Comparison of ENCODE assay signal across 8 cellular contexts in genomic region chr17:42403150-42403549, GRCh38. TPM values are rescaled to one million over a fixed set of nuclear protein-coding genes. Genes with fewer than 3 reads are reported as not detected.
A peak's percentile ranks its signal among the peaks of the same experiment; 100 is the strongest.
DNase-seq lines count a peak whose midpoint lies in the region; ATAC-seq, FAIRE-seq and TF ChIP-seq lines count a peak whose summit lies in the region.

No MANE protein-coding gene starts in this region.

- no peak overlapping the region for H3K4me2 ChIP-seq in K562 (ENCODE audit: insufficient read depth, low read length)

- peaks cover 0 to 51% (median 0%) of the 10 kb centered on the region in 4 donors for H3K4me1 ChIP-seq in Peyer's patch
- peaks cover 36 to 44% of the 10 kb centered on the region in 2 experiments for H3K4me1 ChIP-seq in K562 (replicated peaks in 1 of 2; ENCODE audit: control insufficient read depth in 2 of 2, insufficient read depth in 2 of 2, low read length in 2 of 2)
- H3K4me1 ChIP-seq in small intestine (ENCODE audit: control insufficient read depth in 2 of 2, insufficient read depth in 1 of 2, low read depth in 1 of 2, low read length in 1 of 2): peaks cover 2 to 5% of the 10 kb centered on the region in 2 donors

- TF ChIP-seq POLR2A in Peyer's patch (IDR thresholded peaks at IDR 0.05) (no peak), K562 (conservative IDR thresholded peaks at IDR 0.05) (no peak)

- BruUV-seq in K562 (replicated peaks; lab: Mats Ljungman, UMichigan): no TSS peak

- H3K79me2 ChIP-seq in K562 (ENCODE audit: control insufficient read depth, insufficient read depth, low read length): peaks cover 30% of the 10 kb centered on the region

- TF ChIP-seq RAD21 in K562 (CRISPR knock-in tag; conservative IDR thresholded peaks at IDR 0.05 in 1 of 2, IDR thresholded peaks at IDR 0.05 in 1 of 2): peak; percentile 26 to 75; a peak in 2 of 4 replicates

- ATAC-seq in K562 (peak; percentile 66), HG03342 (IDR thresholded peaks at IDR 0.05; ENCODE audit: unreplicated experiment) (no peak), GM21723 (IDR thresholded peaks at IDR 0.05; ENCODE audit: unreplicated experiment) (no peak)

- H3K27ac ChIP-seq in Peyer's patch: peak overlapping the region; percentile 10 to 88 (median 64)
- no peak overlapping the region for H3K27ac ChIP-seq in K562 (ENCODE audit: extremely low read depth, low read depth, low read length)
- peak overlapping the region in 1 of 2 donors; percentile 85 for H3K27ac ChIP-seq in small intestine (ENCODE audit: low read depth in 1 of 2, low read length in 1 of 2)

- H3K9ac ChIP-seq in K562 (ENCODE audit: insufficient read depth in 1 of 2, low read depth in 2 of 2, low read length in 2 of 2): peak overlapping the region in 1 of 2 experiments; percentile 41; a peak in 1 of 4 replicates

- H3K9me3 ChIP-seq in Peyer's patch: no peaks in the 10 kb centered on the region
- no peaks in the 10 kb centered on the region for H3K9me3 ChIP-seq in K562 (replicated peaks; ENCODE audit: control insufficient read depth, insufficient read depth, low read depth, low read length)
- no peaks in the 10 kb centered on the region for H3K9me3 ChIP-seq in small intestine (ENCODE audit: control insufficient read depth, low read depth)

- no peaks in the 10 kb centered on the region for H4K20me1 ChIP-seq in K562 (replicated peaks; ENCODE audit: control insufficient read depth, insufficient read depth, low read length)

- CTCF ChIA-PET in K562 (lab: Yijun Ruan, JAX; ENCODE audit: low intra/inter-chr PET ratio): interaction anchor here (2.7 kb wide), 1 partner anchor 80 kb away, joined by 25 read pairs; no protein-coding TSS in a partner anchor

- H3K9me1 ChIP-seq in K562 (ENCODE audit: control insufficient read depth, insufficient read depth, low read length): no peaks in the 10 kb centered on the region

- no peak overlapping the region for H2AFZ ChIP-seq in K562 (ENCODE audit: low read depth, low read length)

- intact Hi-C loops in K562 (cut with micrococcal nuclease): loop anchor here (1.0 to 10.0 kb wide), 3 partner anchors 81 to 218 kb away; partner anchors contain the start of genes HCRT and KCNH4

- TF ChIP-seq CTCF in Peyer's patch (IDR thresholded peaks at IDR 0.05) (peak in 5 of 6 experiments; percentile 6 to 45 (median 31)), K562 (IDR thresholded peaks at IDR 0.05 in 2 of 3, conservative IDR thresholded peaks at IDR 0.05 in 1 of 3; ENCODE audit: insufficient read depth in 2 of 3, low read depth in 1 of 3, low read length in 3 of 3) (peak; percentile 55 to 74 (median 58))

- POLR2A ChIA-PET in K562 (lab: Yijun Ruan, JAX): interaction anchor here (0.6 to 1.3 kb wide), 5 partner anchors 15 to 105 kb away, joined by 3 to 6 read pairs (median 4); partner anchors contain the start of gene STAT3

- in situ Hi-C loops in K562 (cut with MboI): loop anchor here (5.0 to 10.0 kb wide), 2 partner anchors 81 to 178 kb away; no protein-coding TSS in a partner anchor

- WGBS in K562 (ENCODE audit: insufficient coverage, low coverage, missing lambda C conversion rate): 68% methylated on average over 3 of the region's 6 CpGs
- 74 to 79% (median 78%) methylated on average over 6 of the region's 6 CpGs for WGBS in small intestine, 3 donors

- no peaks in the 10 kb centered on the region for H3K27me3 ChIP-seq in Peyer's patch
- H3K27me3 ChIP-seq in K562 (ENCODE audit: control insufficient read depth in 2 of 2, insufficient read depth in 2 of 2, low read length in 2 of 2): no peaks in the 10 kb centered on the region
- no peaks in the 10 kb centered on the region for H3K27me3 ChIP-seq in small intestine (ENCODE audit: control insufficient read depth in 2 of 2, insufficient read depth in 2 of 2, low read length in 2 of 2)

- FAIRE-seq in GM19239 (lab: Jason Lieb, UNC) (no peak), K562 (lab: Jason Lieb, UNC) (no peak), small intestine (lab: Jason Lieb, UNC) (no peak)

- peak; percentile 80 for DNase-seq in GM19239 (ENCODE audit: insufficient read length, low spot score)
- DNase-seq in Peyer's patch: peak; percentile 44 to 64 (median 59)
- DNase-seq in K562 (ENCODE audit: extremely low read depth in 1 of 4, low spot score in 3 of 4): peak; percentile 34 to 64 (median 54)
- DNase-seq in small intestine: peak; percentile 44
- DNase-seq in DMS114 treated with DMSO at 0.1 percent for 48 hours (lab: John Stamatoyannopoulos, UW; ENCODE audit: unreplicated experiment): no peak
- DNase-seq in T1000 (lab: John Stamatoyannopoulos, UW): no peak

- TF ChIP-seq EP300 in K562 (IDR thresholded peaks at IDR 0.05; ENCODE audit: low read length): no peak

- H3K4me3 ChIP-seq in Peyer's patch (no peak overlapping the region), K562 (no peak overlapping the region), small intestine (ENCODE audit: low read depth in 1 of 2, low read length in 2 of 2) (no peak overlapping the region)

- H3K36me3 ChIP-seq in Peyer's patch: peaks cover 0 to 9% (median 0%) of the 10 kb centered on the region in 3 donors
- H3K36me3 ChIP-seq in K562 (ENCODE audit: control insufficient read depth, insufficient read depth, low read length): peaks cover 37% of the 10 kb centered on the region; the same call in 2 of the 3 replicates
- H3K36me3 ChIP-seq in small intestine (ENCODE audit: control insufficient read depth in 2 of 2, insufficient read depth in 2 of 2, low read length in 2 of 2): no peaks in the 10 kb centered on the region

TF ChIP-seq in K562, 482 proteins besides CTCF, POLR2A, EP300 and RAD21 (continues in another document):
- 0 out of 2 replicates have a peak, but pooled peaks have one; percentile 18 for TF ChIP-seq CC2D1A (IDR thresholded peaks at IDR 0.05)

RNA-seq across cellular contexts. Expression of gene STAT3, which starts 14.9 kb away (rescaled TPM):
- total RNA-seq in Peyer's patch (100 to 1,000 TPM; 178 to 219 (median 191) TPM), K562 (2014; rRNA removed) (90.4 and 99.6 TPM in 2 replicates), K562 (2014; rRNA removed; fragmentation: Illumina TruSeq; extraction: Trizol) (108 and 115 TPM in 2 replicates), K562 (2015; rRNA removed; fragmentation: Illumina TruSeq; extraction: Trizol) (105 and 113 TPM in 2 replicates), K562 (2021) (120 and 133 TPM in 2 replicates)
- 176 and 210 TPM in 2 replicates for total RNA-seq in K562 (2011; cell fraction: chromatin; rRNA removed; ENCODE audit: low replicate concordance)
- total RNA-seq in K562 (2011; cell fraction: nucleolus; rRNA removed): 110 and 117 TPM in 2 replicates
- total RNA-seq in K562 (2011; cell fraction: nucleoplasm; rRNA removed): 145 and 167 TPM in 2 replicates
- polyA plus RNA-seq in K562 (2011; rRNA removed) (90.0 and 120 TPM in 2 replicates), K562 (2014; fragmentation: Illumina TruSeq; extraction: Trizol) (179 and 180 TPM in 2 replicates), K562 (2014; fragmentation: Nextera tagmentation; extraction: Ambion mirVana) (100 to 1,000 TPM; 114 to 160 TPM), K562 (2014; rRNA removed) (120 and 134 TPM in 2 replicates), small intestine (10 to 100 TPM; 49.0 to 76.5 (median 55.7) TPM)
- 83.3 and 125 TPM in 2 replicates for polyA plus RNA-seq in K562 (2011; cell fraction: cytosol; rRNA removed)
- polyA plus RNA-seq in K562 (2011; cell fraction: nucleus; rRNA removed): 58.4 and 72.2 TPM in 2 replicates
- 160 and 179 TPM in 2 replicates for polyA plus RNA-seq in K562 (2012)
- 111 and 124 TPM in 2 replicates for polyA minus RNA-seq in K562 (2011; rRNA and poly(A)+ RNA removed)
- 68.3 and 70.2 TPM in 2 replicates for polyA minus RNA-seq in K562 (2011; cell fraction: cytosol; rRNA and poly(A)+ RNA removed)
- polyA minus RNA-seq in K562 (2011; cell fraction: nucleus; rRNA and poly(A)+ RNA removed): 35.3 and 48.0 TPM in 2 replicates

RNA-seq across cellular contexts. Expression of gene CAVIN1, which starts 19.9 kb away (rescaled TPM):
- total RNA-seq in Peyer's patch: 10 to 100 TPM; 16.3 to 94.9 (median 35.9) TPM
- 11.6 and 29.3 TPM in 2 replicates for total RNA-seq in K562 (2011; cell fraction: chromatin; rRNA removed; ENCODE audit: low replicate concordance)
- total RNA-seq in K562 (2011; cell fraction: nucleolus; rRNA removed): 22.9 and 29.9 TPM in 2 replicates
- total RNA-seq in K562 (2011; cell fraction: nucleoplasm; rRNA removed): 18.6 and 22.2 TPM in 2 replicates
- 126 and 135 TPM in 2 replicates for total RNA-seq in K562 (2014; rRNA removed)
- 56.1 and 57.8 TPM in 2 replicates for total RNA-seq in K562 (2014; rRNA removed; fragmentation: Illumina TruSeq; extraction: Trizol)
- total RNA-seq in K562 (2015; rRNA removed; fragmentation: Illumina TruSeq; extraction: Trizol): 74.5 and 80.0 TPM in 2 replicates
- total RNA-seq in K562 (2021): 143 and 162 TPM in 2 replicates
- 44.6 and 60.0 TPM in 2 replicates for polyA plus RNA-seq in K562 (2011; rRNA removed)
- 39.4 and 107 TPM in 2 replicates for polyA plus RNA-seq in K562 (2011; cell fraction: cytosol; rRNA removed)
- polyA plus RNA-seq in K562 (2011; cell fraction: nucleus; rRNA removed): 8.0 and 16.1 TPM in 2 replicates
- 74.3 and 99.4 TPM in 2 replicates for polyA plus RNA-seq in K562 (2012)
- 77.6 and 93.7 TPM in 2 replicates for polyA plus RNA-seq in K562 (2014; fragmentation: Illumina TruSeq; extraction: Trizol)
- polyA plus RNA-seq in K562 (2014; fragmentation: Nextera tagmentation; extraction: Ambion mirVana): 1 to 10 TPM; 6.8 to 8.6 TPM
- 72.9 and 92.8 TPM in 2 replicates for polyA plus RNA-seq in K562 (2014; rRNA removed)
- polyA minus RNA-seq in K562 (2011; rRNA and poly(A)+ RNA removed): 34.7 and 64.3 TPM in 2 replicates
- 81.5 and 110 TPM in 2 replicates for polyA minus RNA-seq in K562 (2011; cell fraction: cytosol; rRNA and poly(A)+ RNA removed)
- 9.4 and 9.6 TPM in 2 replicates for polyA minus RNA-seq in K562 (2011; cell fraction: nucleus; rRNA and poly(A)+ RNA removed)
- polyA plus RNA-seq in small intestine: 10 to 100 TPM in 2 of 3 donors, 1 to 10 TPM in 1; 2.7 to 81.0 (median 12.2) TPM

RNA-seq across cellular contexts. Expression of gene ATP6V0A1, which starts 55.5 kb away (rescaled TPM):
- total RNA-seq in Peyer's patch (100 to 1,000 TPM; 121 to 251 (median 204) TPM), K562 (2014; rRNA removed) (71.7 and 82.2 TPM in 2 replicates), K562 (2014; rRNA removed; fragmentation: Illumina TruSeq; extraction: Trizol) (75.5 and 89.2 TPM in 2 replicates), K562 (2015; rRNA removed; fragmentation: Illumina TruSeq; extraction: Trizol) (54.9 and 56.1 TPM in 2 replicates), K562 (2021) (127 and 141 TPM in 2 replicates)
- 998 and 1,046 TPM in 2 replicates for total RNA-seq in K562 (2011; cell fraction: chromatin; rRNA removed; ENCODE audit: low replicate concordance)
- total RNA-seq in K562 (2011; cell fraction: nucleolus; rRNA removed): 668 and 698 TPM in 2 replicates
- 746 and 878 TPM in 2 replicates for total RNA-seq in K562 (2011; cell fraction: nucleoplasm; rRNA removed)
- polyA plus RNA-seq in K562 (2011; rRNA removed) (102 and 104 TPM in 2 replicates), K562 (2014; fragmentation: Illumina TruSeq; extraction: Trizol) (143 and 158 TPM in 2 replicates), K562 (2014; fragmentation: Nextera tagmentation; extraction: Ambion mirVana) (10 to 100 TPM; 11.8 to 46.3 TPM), K562 (2014; rRNA removed) (62.7 and 80.3 TPM in 2 replicates), small intestine (10 to 100 TPM; 38.7 to 85.9 (median 52.4) TPM)
- 101 and 137 TPM in 2 replicates for polyA plus RNA-seq in K562 (2011; cell fraction: cytosol; rRNA removed)
- polyA plus RNA-seq in K562 (2011; cell fraction: nucleus; rRNA removed): 300 and 643 TPM in 2 replicates
- polyA plus RNA-seq in K562 (2012): 77.1 and 103 TPM in 2 replicates
- polyA minus RNA-seq in K562 (2011; rRNA and poly(A)+ RNA removed): 165 and 302 TPM in 2 replicates
- 41.3 and 104 TPM in 2 replicates for polyA minus RNA-seq in K562 (2011; cell fraction: cytosol; rRNA and poly(A)+ RNA removed)
- polyA minus RNA-seq in K562 (2011; cell fraction: nucleus; rRNA and poly(A)+ RNA removed): 181 and 232 TPM in 2 replicates

Comparison
In these comparisons a context has a peak if more than half of its experiments do, and no peak if none do; other contexts are left out.
1. DNase-seq: peak in GM19239 (single experiment), Peyer's patch (3 of 3), K562 (4 of 4) and small intestine (single experiment); none in DMS114 treated with DMSO at 0.1 percent for 48 hours (single experiment) and T1000 (single experiment).